10 cellular contexts compared by ENCODE assay signal in the genomic region with DNA sequence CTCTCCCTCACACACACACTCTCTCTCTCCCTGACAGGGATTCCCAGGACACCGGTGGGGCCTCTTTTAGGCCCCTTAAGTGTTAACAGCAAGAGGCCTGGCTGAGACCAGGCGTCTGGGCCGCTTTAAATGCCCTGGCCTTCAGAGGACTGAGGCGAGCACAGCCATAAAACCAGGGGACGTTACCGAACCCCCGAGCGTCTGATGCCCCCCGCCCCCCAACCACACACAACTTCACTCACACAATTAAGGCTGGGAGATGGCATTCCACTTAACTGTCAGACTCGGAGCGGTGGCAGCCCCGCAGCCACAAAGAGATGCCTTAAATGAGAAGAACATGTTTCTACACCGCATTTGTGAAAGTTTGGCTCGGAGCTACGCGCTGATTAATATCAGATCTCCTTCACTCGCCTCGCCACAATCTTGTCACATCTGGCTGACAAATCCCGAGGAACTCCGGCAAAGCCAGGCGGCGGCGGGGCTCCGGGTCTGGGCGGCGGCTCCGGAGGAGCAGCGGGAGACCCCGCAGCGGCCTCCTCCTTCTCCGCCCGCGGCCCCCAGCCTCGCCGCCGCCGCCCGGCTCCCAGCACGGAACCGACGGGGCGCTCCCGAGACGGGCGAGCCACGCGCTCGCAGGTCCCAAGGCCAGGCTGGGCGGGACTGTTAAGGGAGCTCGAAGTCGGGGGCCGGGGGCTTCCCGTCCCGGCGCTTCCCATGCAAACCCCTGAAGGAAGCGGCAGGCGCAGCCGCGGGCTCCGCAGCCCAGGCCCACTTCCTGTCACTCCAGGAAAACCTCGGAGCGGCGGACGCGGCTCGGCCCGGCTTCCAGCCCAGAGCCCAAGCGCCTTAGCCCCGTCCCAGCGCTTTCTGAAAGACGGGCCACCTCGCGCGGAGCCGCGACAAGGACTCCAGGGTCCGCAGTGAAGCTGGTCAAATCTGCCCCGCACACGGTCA. TPM values are rescaled to one million over a fixed set of nuclear protein-coding genes. Genes with fewer than 3 reads are reported as not detected.
DNase-seq lines count a peak whose midpoint lies in the region; ATAC-seq and TF ChIP-seq lines count a peak whose summit lies in the region.
"Had no signal": no experiment of that assay in that cellular context is flagged by ENCODE, and none has a peak within 500 bp of the region (broad histone marks: within the 10 kb centered on the region; RNA-seq: fewer than 3 reads in every experiment).

No MANE protein-coding gene starts in this region.

- CTCF ChIA-PET in activated CD4-positive, alpha-beta T cell treated with anti-CD3 and anti-CD28 coated beads for 36 hours (lab: Charles Lee) = interaction anchor here (0.7 kb wide), 1 partner anchor 283 kb away, joined by 3 read pairs; no protein-coding TSS in a partner anchor

- no peak for TF ChIP-seq POLR2A in testis (IDR thresholded peaks at IDR 0.05)

- TF ChIP-seq CTCF in brain microvascular endothelial cell (IDR thresholded peaks at IDR 0.05; ENCODE audit: low read depth, low read length, missing control alignments) (no peak), testis (IDR thresholded peaks at IDR 0.05) (no peak)

- H3K9me3 ChIP-seq in testis = no peaks in the 10 kb centered on the region

- peaks cover 7% of the 10 kb centered on the region for H3K4me1 Mint-ChIP-seq in activated CD4-positive, alpha-beta T cell treated with anti-CD3 and anti-CD28 coated beads for 36 hours

- H3K27me3 ChIP-seq in brain microvascular endothelial cell (replicated peaks) = no peaks in the 10 kb centered on the region
- H3K27me3 ChIP-seq in testis = no peaks in the 10 kb centered on the region

- WGBS in testis, 2 donors = 6 to 13% methylated on average over 13 to 40 of the region's 79 CpGs

- H3K4me3 Mint-ChIP-seq in activated CD4-positive, alpha-beta T cell treated with anti-CD3 and anti-CD28 coated beads for 36 hours = peak overlapping the region; percentile 35

- no peak overlapping the region for H3K27ac Mint-ChIP-seq in activated CD4-positive, alpha-beta T cell treated with anti-CD3 and anti-CD28 coated beads for 36 hours

- POLR2A ChIA-PET in activated CD4-positive, alpha-beta T cell treated with anti-CD3 and anti-CD28 coated beads for 36 hours (lab: Charles Lee) = no interaction called here

- ATAC-seq in activated CD4-positive, alpha-beta T cell treated with anti-CD3 and anti-CD28 coated beads for 36 hours = no peak
- no peak for ATAC-seq in HG03175 (IDR thresholded peaks at IDR 0.05; ENCODE audit: unreplicated experiment)
- ATAC-seq in GM21717 (IDR thresholded peaks at IDR 0.05; ENCODE audit: unreplicated experiment) = no peak

- in situ Hi-C loops in brain microvascular endothelial cell (cut with HindIII; ENCODE audit: low pct_ligation_motif_present, low sequenced_read_pairs) = no loop called here

- no peaks in the 10 kb centered on the region for H3K36me3 ChIP-seq in brain microvascular endothelial cell (replicated peaks)
- no peaks in the 10 kb centered on the region for H3K36me3 ChIP-seq in testis (ENCODE audit: low read depth, missing control alignments)

- intact Hi-C loops in activated CD4-positive, alpha-beta T cell treated with anti-CD3 and anti-CD28 coated beads for 36 hours (cut with DNase I, micrococcal nuclease) = no loop called here
- intact Hi-C loops in testis (cut with DNase I; ENCODE audit: low total_unique reads) = no loop called here

- peak; percentile 26 for DNase-seq in activated CD4-positive, alpha-beta T cell treated with anti-CD3 and anti-CD28 coated beads for 36 hours
- no peak for DNase-seq in activated CD4-positive, alpha-beta T cell treated with anti-CD3 and anti-CD28 coated beads, Interleukin-2, amount 50 U/mL, for 1 hour
- DNase-seq in brain microvascular endothelial cell (no peak), islet precursor cell (peak; percentile 83), testis (peak; percentile 48)
- no peak for DNase-seq in stimulated activated CD4-positive, alpha-beta T cell treated with anti-CD3 and anti-CD28 coated beads, Interleukin-12 subunit alpha, Interleukin-12 subunit beta, amount 100 ng/mL, for 4 hours
- DNase-seq: CD4-positive, CD25-positive, alpha-beta regulatory T cell; central memory CD4-positive, alpha-beta T cell had no signal

- H3K27ac ChIP-seq in brain microvascular endothelial cell (peak overlapping the region; percentile 0), testis (peak overlapping the region; percentile 55 to 66)

- peaks cover 56% of the 10 kb centered on the region for H3K27me3 Mint-ChIP-seq in activated CD4-positive, alpha-beta T cell treated with anti-CD3 and anti-CD28 coated beads for 36 hours

- no peaks in the 10 kb centered on the region for H3K9me3 Mint-ChIP-seq in activated CD4-positive, alpha-beta T cell treated with anti-CD3 and anti-CD28 coated beads for 36 hours (ENCODE audit: low read depth)

- H3K4me3 ChIP-seq in brain microvascular endothelial cell (ENCODE audit: low read depth, low read length) (peak overlapping the region; percentile 78), testis (peak overlapping the region; percentile 47 to 61)

- no peaks in the 10 kb centered on the region for H3K4me1 ChIP-seq in testis

- H3K36me3 Mint-ChIP-seq in activated CD4-positive, alpha-beta T cell treated with anti-CD3 and anti-CD28 coated beads for 36 hours (ENCODE audit: low read depth) = no peaks in the 10 kb centered on the region
- H3K36me3 Mint-ChIP-seq: CD4-positive, CD25-positive, alpha-beta regulatory T cell had no signal

RNA-seq across cellular contexts. Expression of a gene that starts 1.3 kb away (rescaled TPM):
- not detected for total RNA-seq in activated CD4-positive, alpha-beta T cell treated with anti-CD3 and anti-CD28 coated beads for 36 hours
- total RNA-seq in testis = 10 to 100 TPM; 26.2 to 32.7 TPM
- 75.4 TPM for polyA plus RNA-seq in testis (ENCODE audit: insufficient read depth, low read depth, low replicate concordance)
- total RNA-seq: CD4-positive, CD25-positive, alpha-beta regulatory T cell had no signal
- polyA plus RNA-seq: CD4-positive, CD25-positive, alpha-beta regulatory T cell had no signal

Comparison
In these comparisons a context has a peak if more than half of its experiments do, and no peak if none do; other contexts are left out.
1. DNase-seq: peak in activated CD4-positive, alpha-beta T cell treated with anti-CD3 and anti-CD28 coated beads for 36 hours (single experiment), islet precursor cell (single experiment) and testis (single experiment); none in activated CD4-positive, alpha-beta T cell treated with anti-CD3 and anti-CD28 coated beads, Interleukin-2, amount 50 U/mL, for 1 hour (single experiment), brain microvascular endothelial cell (single experiment) and stimulated activated CD4-positive, alpha-beta T cell treated with anti-CD3 and anti-CD28 coated beads, Interleukin-12 subunit alpha, Interleukin-12 subunit beta, amount 100 ng/mL, for 4 hours (single experiment).
2. RNA of a gene that starts 1.3 kb away (total RNA-seq): 26.2 to 32.7 TPM in testis; not detected in activated CD4-positive, alpha-beta T cell treated with anti-CD3 and anti-CD28 coated beads for 36 hours; every median in the first group is over 10 times any median in the second.